In the genomic region with DNA sequence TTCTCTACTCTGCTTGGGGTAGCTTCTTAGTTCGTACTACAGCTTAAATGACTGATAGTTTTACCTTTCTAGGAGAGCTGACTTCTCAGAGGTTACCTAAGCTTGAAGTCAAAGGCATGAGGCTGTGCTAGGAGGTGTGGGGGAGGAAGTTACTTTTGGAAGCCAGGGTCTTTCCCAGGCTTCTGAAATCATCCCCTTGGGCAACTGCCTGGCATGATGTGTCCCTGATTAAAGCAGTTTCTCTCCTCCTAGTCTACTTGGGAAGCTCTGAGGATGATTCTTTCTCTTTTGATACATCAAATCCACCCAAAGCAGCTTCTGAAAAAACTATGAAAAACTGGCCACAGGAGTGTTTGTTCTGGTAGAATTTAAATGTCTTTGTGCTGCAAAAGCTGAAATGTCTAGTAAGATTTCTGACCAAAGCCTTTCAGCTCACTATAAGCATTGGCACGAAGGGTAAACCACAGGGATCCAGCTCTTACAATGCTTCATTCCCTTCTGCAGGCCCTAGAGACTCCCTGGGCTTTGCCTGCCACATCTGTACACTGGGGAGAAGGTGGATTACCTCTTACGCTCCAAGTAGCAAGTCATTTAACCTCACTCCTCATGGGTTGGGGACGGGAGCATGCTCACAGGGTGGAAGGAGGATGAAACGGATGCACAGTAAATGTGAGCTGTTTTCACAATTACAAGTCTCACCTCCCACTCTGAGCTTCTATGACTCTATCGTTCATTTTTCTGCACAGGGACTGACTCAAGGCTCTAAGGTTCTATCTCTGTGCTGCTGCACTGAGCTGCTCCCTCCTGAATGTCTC, we compare ENCODE assay signal across 13 cellular contexts. TPM values are rescaled to one million over a fixed set of nuclear protein-coding genes. Genes with fewer than 3 reads are reported as not detected.
A peak's percentile ranks its signal among the peaks of the same experiment; 100 is the strongest.
DNase-seq lines count a peak whose midpoint lies in the region; ATAC-seq and TF ChIP-seq lines count a peak whose summit lies in the region.
"Had no signal": no experiment of that assay in that cellular context is flagged by ENCODE, and none has a peak within 500 bp of the region (broad histone marks: within the 10 kb centered on the region; RNA-seq: fewer than 3 reads in every experiment).

No MANE protein-coding gene starts in this region.

- H3K4me1 ChIP-seq in right atrium auricular region, result no peaks in the 10 kb centered on the region

- TF ChIP-seq CTCF in chondrocyte (IDR thresholded peaks at IDR 0.05) (no peak), right atrium auricular region (IDR thresholded peaks at IDR 0.05) (no peak)

- no peaks in the 10 kb centered on the region for H3K9me3 ChIP-seq in right atrium auricular region
- H3K9me3 ChIP-seq: esophagus muscularis mucosa, stomach had no signal

- no peak overlapping the region for H3K4me3 ChIP-seq in right atrium auricular region
- H3K4me3 ChIP-seq: esophagus muscularis mucosa, stomach had no signal

- no peaks in the 10 kb centered on the region for H3K36me3 ChIP-seq in right atrium auricular region
- H3K36me3 ChIP-seq: esophagus muscularis mucosa, stomach had no signal

- no peak for ATAC-seq in HG03097 (IDR thresholded peaks at IDR 0.05; ENCODE audit: low FRiP score, unreplicated experiment)
- ATAC-seq: left colon had no signal

- no peaks in the 10 kb centered on the region for H3K27me3 ChIP-seq in right atrium auricular region
- H3K27me3 ChIP-seq: stomach had no signal

- peak overlapping the region; percentile 79 for H3K27ac Mint-ChIP-seq in activated CD4-positive, alpha-beta memory T cell treated with anti-CD3 and anti-CD28 coated beads, Interleukin-2, amount 10 ng/mL, durations not matched to agents 7 days and 5 days
- H3K27ac Mint-ChIP-seq in chondrocyte (ENCODE audit: unreplicated experiment), result no peak overlapping the region
- H3K27ac Mint-ChIP-seq: progenitor cell of endocrine pancreas had no signal

- peaks cover 69% of the 10 kb centered on the region for H3K4me1 Mint-ChIP-seq in activated CD4-positive, alpha-beta memory T cell treated with anti-CD3 and anti-CD28 coated beads, Interleukin-2, amount 10 ng/mL, durations not matched to agents 7 days and 5 days
- H3K4me1 Mint-ChIP-seq in chondrocyte (ENCODE audit: low read depth), result peaks cover 21% of the 10 kb centered on the region

- CTCF ChIA-PET in activated CD4-positive, alpha-beta memory T cell treated with anti-CD3 and anti-CD28 coated beads, Interleukin-2, amount 10 ng/mL, durations not matched to agents 7 days and 5 days (lab: Charles Lee), result interaction anchor here (0.6 to 3.8 kb wide), 17 partner anchors 10 to 101 kb away, joined by 3 to 15 read pairs (median 3); no protein-coding TSS in a partner anchor

- H3K27ac ChIP-seq in right atrium auricular region, result no peak overlapping the region
- H3K27ac ChIP-seq: esophagus muscularis mucosa had no signal

- no peaks in the 10 kb centered on the region for H3K9me3 Mint-ChIP-seq in activated CD4-positive, alpha-beta memory T cell treated with anti-CD3 and anti-CD28 coated beads, Interleukin-2, amount 10 ng/mL, durations not matched to agents 7 days and 5 days
- no peaks in the 10 kb centered on the region for H3K9me3 Mint-ChIP-seq in chondrocyte (ENCODE audit: low read depth)

- peak; percentile 69 for DNase-seq in stimulated activated naive CD4-positive, alpha-beta T cell treated with Interleukin-2 at 50 U/mL for 16 hours (lab: John Stamatoyannopoulos, UW)
- DNase-seq in stimulated activated naive CD4-positive, alpha-beta T cell (lab: John Stamatoyannopoulos, UW), result no peak
- DNase-seq in activated CD4-positive, alpha-beta memory T cell treated with anti-CD3 and anti-CD28 coated beads, Interleukin-2, amount 10 ng/mL, durations not matched to agents 7 days and 5 days, result peak; percentile 49
- DNase-seq in inferior parietal cortex (ENCODE audit: extremely low spot score) (peak; percentile 27), chondrocyte (ENCODE audit: low spot score) (no peak), right atrium auricular region (ENCODE audit: low spot score) (no peak), NCI-H2227 (lab: John Stamatoyannopoulos, UW; ENCODE audit: unreplicated experiment) (no peak)
- DNase-seq: left colon, stomach had no signal

- peaks cover 24% of the 10 kb centered on the region for H3K36me3 Mint-ChIP-seq in activated CD4-positive, alpha-beta memory T cell treated with anti-CD3 and anti-CD28 coated beads, Interleukin-2, amount 10 ng/mL, durations not matched to agents 7 days and 5 days (ENCODE audit: low read depth)
- no peaks in the 10 kb centered on the region for H3K36me3 Mint-ChIP-seq in chondrocyte (ENCODE audit: low read depth)

- POLR2A ChIA-PET in activated CD4-positive, alpha-beta memory T cell treated with anti-CD3 and anti-CD28 coated beads, Interleukin-2, amount 10 ng/mL, durations not matched to agents 7 days and 5 days (lab: Charles Lee), result interaction anchor here (0.6 to 10.5 kb wide), 15 partner anchors 10 to 102 kb away, joined by 3 to 382 read pairs (median 11); a partner anchor contains a TSS

- H3K4me3 Mint-ChIP-seq in activated CD4-positive, alpha-beta memory T cell treated with anti-CD3 and anti-CD28 coated beads, Interleukin-2, amount 10 ng/mL, durations not matched to agents 7 days and 5 days, result no peak overlapping the region
- no peak overlapping the region for H3K4me3 Mint-ChIP-seq in chondrocyte (ENCODE audit: unreplicated experiment)
- H3K4me3 Mint-ChIP-seq: B cell had no signal

- no peaks in the 10 kb centered on the region for H3K27me3 Mint-ChIP-seq in activated CD4-positive, alpha-beta memory T cell treated with anti-CD3 and anti-CD28 coated beads, Interleukin-2, amount 10 ng/mL, durations not matched to agents 7 days and 5 days
- no peaks in the 10 kb centered on the region for H3K27me3 Mint-ChIP-seq in chondrocyte (ENCODE audit: low read depth)
- H3K27me3 Mint-ChIP-seq: B cell had no signal

RNA-seq across cellular contexts. Expression of a gene that starts 59.6 kb away (rescaled TPM):
- 10 to 100 TPM; 53.0 to 56.3 TPM for total RNA-seq in activated CD4-positive, alpha-beta memory T cell treated with anti-CD3 and anti-CD28 coated beads, Interleukin-2, amount 10 ng/mL, durations not matched to agents 7 days and 5 days
- 37.9 to 73.5 TPM (median 39.7 TPM) in 3 replicates for total RNA-seq in chondrocyte
- 1 to 10 TPM; 3.8 to 7.6 TPM for total RNA-seq in right atrium auricular region

Comparison
In these comparisons a context has a peak if more than half of its experiments do, and no peak if none do; other contexts are left out.
1. DNase-seq: peak in stimulated activated naive CD4-positive, alpha-beta T cell treated with Interleukin-2 at 50 U/mL for 16 hours (single experiment), activated CD4-positive, alpha-beta memory T cell treated with anti-CD3 and anti-CD28 coated beads, Interleukin-2, amount 10 ng/mL, durations not matched to agents 7 days and 5 days (single experiment) and inferior parietal cortex (single experiment); none in stimulated activated naive CD4-positive, alpha-beta T cell (0 of 6), chondrocyte (single experiment), right atrium auricular region (single experiment) and NCI-H2227 (single experiment).